Comparison of ENCODE assay signal across 16 cellular contexts in the genomic region with DNA sequence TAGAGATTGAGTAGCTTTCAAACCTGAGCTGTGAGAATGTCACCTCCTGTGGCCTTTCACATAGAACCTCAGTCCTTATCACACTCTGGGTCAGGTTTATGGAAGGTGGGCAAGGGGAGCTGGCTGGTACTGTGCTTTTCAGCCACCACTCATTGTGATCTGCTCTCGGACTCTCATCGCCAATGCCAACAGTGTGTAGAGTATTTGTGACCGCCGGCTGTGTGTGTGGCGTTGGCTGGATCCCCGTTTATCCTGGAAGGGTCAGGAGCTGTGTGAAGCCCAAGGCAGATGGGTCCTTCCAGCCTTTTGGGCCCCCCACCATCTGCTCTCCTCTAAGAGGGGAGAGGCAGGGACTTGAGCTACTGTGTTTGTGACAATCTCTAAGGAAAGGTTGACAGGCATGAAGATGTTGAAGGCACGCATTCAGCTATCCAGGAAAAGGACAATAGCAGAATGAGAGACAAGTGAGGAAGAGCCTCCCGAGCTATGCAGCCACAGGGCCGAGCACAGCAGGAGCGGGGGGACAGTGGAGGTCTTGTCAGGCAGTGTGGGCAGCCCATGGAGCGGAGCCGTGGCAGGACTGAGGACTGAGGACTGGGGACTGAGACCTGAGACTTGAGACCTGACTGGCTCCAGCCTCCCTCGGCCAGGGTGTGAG.
DNase-seq lines count a peak whose midpoint lies in the region; ATAC-seq and TF ChIP-seq lines count a peak whose summit lies in the region.
"Had no signal": no experiment of that assay in that cellular context is flagged by ENCODE, and none has a peak within 500 bp of the region (broad histone marks: within the 10 kb centered on the region; RNA-seq: fewer than 3 reads in every experiment).

No MANE protein-coding gene starts in this region.

- intact Hi-C loops in upper lobe of right lung (cut with DNase I): no loop called here

- peak overlapping the region; percentile 19 for H3K27ac Mint-ChIP-seq in activated CD4-positive, alpha-beta T cell treated with anti-CD3 and anti-CD28 coated beads, Interleukin-2, amount 10 ng/mL, durations not matched to agents 7 days and 5 days
- H3K27ac Mint-ChIP-seq in brain (peak overlapping the region in 4 of 5 experiments; percentile 46 to 94 (median 70)), nephron progenitor cell (peak overlapping the region; percentile 50)
- H3K27ac Mint-ChIP-seq: CD4-positive, alpha-beta T cell had no signal

- no peaks in the 10 kb centered on the region for H3K9me3 Mint-ChIP-seq in activated CD4-positive, alpha-beta T cell treated with anti-CD3 and anti-CD28 coated beads, Interleukin-2, amount 10 ng/mL, durations not matched to agents 7 days and 5 days
- no peaks in the 10 kb centered on the region for H3K9me3 Mint-ChIP-seq in brain
- H3K9me3 Mint-ChIP-seq in nephron progenitor cell: no peaks in the 10 kb centered on the region

- H3K36me3 Mint-ChIP-seq in activated CD4-positive, alpha-beta T cell treated with anti-CD3 and anti-CD28 coated beads, Interleukin-2, amount 10 ng/mL, durations not matched to agents 7 days and 5 days (ENCODE audit: low read depth): no peaks in the 10 kb centered on the region
- H3K36me3 Mint-ChIP-seq in brain (no peaks in the 10 kb centered on the region), nephron progenitor cell (ENCODE audit: low read depth) (no peaks in the 10 kb centered on the region)

- H3K4me1 ChIP-seq in upper lobe of right lung: no peaks in the 10 kb centered on the region
- H3K4me1 ChIP-seq: BE2C had no signal

- H3K4me1 Mint-ChIP-seq in activated CD4-positive, alpha-beta T cell treated with anti-CD3 and anti-CD28 coated beads, Interleukin-2, amount 10 ng/mL, durations not matched to agents 7 days and 5 days: no peaks in the 10 kb centered on the region
- H3K4me1 Mint-ChIP-seq in brain: peaks cover 23% of the 10 kb centered on the region
- peaks cover 5% of the 10 kb centered on the region for H3K4me1 Mint-ChIP-seq in nephron progenitor cell

- H3K36me3 ChIP-seq in upper lobe of right lung: no peaks in the 10 kb centered on the region
- H3K36me3 ChIP-seq: BE2C had no signal

- H3K4me3 ChIP-seq in upper lobe of right lung: no peak overlapping the region

- no peak overlapping the region for H3K27ac ChIP-seq in upper lobe of right lung
- H3K27ac ChIP-seq: 22Rv1 had no signal

- H3K27me3 Mint-ChIP-seq in activated CD4-positive, alpha-beta T cell treated with anti-CD3 and anti-CD28 coated beads, Interleukin-2, amount 10 ng/mL, durations not matched to agents 7 days and 5 days: no peaks in the 10 kb centered on the region
- H3K27me3 Mint-ChIP-seq in brain (peaks cover 6% of the 10 kb centered on the region), nephron progenitor cell (ENCODE audit: low read depth, poor library complexity) (peaks cover 4% of the 10 kb centered on the region)
- H3K27me3 Mint-ChIP-seq: CD4-positive, alpha-beta T cell had no signal

- DNase-seq in activated CD4-positive, alpha-beta T cell treated with anti-CD3 and anti-CD28 coated beads, Interleukin-2, amount 10 ng/mL, durations not matched to agents 7 days and 5 days: no peak
- DNase-seq in activated CD4-positive, alpha-beta T cell treated with anti-CD3 and anti-CD28 coated beads for 4 hours: no peak
- DNase-seq in nephron progenitor cell (no peak), upper lobe of right lung (no peak), DMS 273 (lab: John Stamatoyannopoulos, UW; ENCODE audit: unreplicated experiment) (no peak), NCI-H1694 (lab: John Stamatoyannopoulos, UW) (no peak)
- DNase-seq: BE2C; CD4-positive, alpha-beta T cell; HCEC 1CT; NCI-H1105; NCI-H187; NCI-H345; PC-3 had no signal

- no peak overlapping the region for H3K4me3 Mint-ChIP-seq in activated CD4-positive, alpha-beta T cell treated with anti-CD3 and anti-CD28 coated beads, Interleukin-2, amount 10 ng/mL, durations not matched to agents 7 days and 5 days
- H3K4me3 Mint-ChIP-seq in brain: peak overlapping the region in 1 of 5 experiments; percentile 34
- H3K4me3 Mint-ChIP-seq in nephron progenitor cell: no peak overlapping the region
- H3K4me3 Mint-ChIP-seq: CD4-positive, alpha-beta T cell had no signal

- TF ChIP-seq CTCF in brain (conservative IDR thresholded peaks at IDR 0.05) (no peak), nephron progenitor cell (IDR thresholded peaks at IDR 0.05) (no peak), upper lobe of right lung (IDR thresholded peaks at IDR 0.05) (no peak)

- CTCF ChIA-PET in activated CD4-positive, alpha-beta T cell treated with anti-CD3 and anti-CD28 coated beads, Interleukin-2, amount 10 ng/mL, durations not matched to agents 7 days and 5 days (lab: Charles Lee): no interaction called here

- H3K9me3 ChIP-seq in upper lobe of right lung: no peaks in the 10 kb centered on the region
- H3K9me3 ChIP-seq: BE2C had no signal

- POLR2A ChIA-PET in activated CD4-positive, alpha-beta T cell treated with anti-CD3 and anti-CD28 coated beads, Interleukin-2, amount 10 ng/mL, durations not matched to agents 7 days and 5 days (lab: Charles Lee): no interaction called here

- peak; percentile 37 for ATAC-seq in upper lobe of right lung
- ATAC-seq in GM18873 (IDR thresholded peaks at IDR 0.05; ENCODE audit: low FRiP score, unreplicated experiment): no peak
- ATAC-seq: PC-3 had no signal

- no peaks in the 10 kb centered on the region for H3K27me3 ChIP-seq in upper lobe of right lung
- H3K27me3 ChIP-seq: BE2C had no signal

Comparison
In these comparisons a context has a peak if more than half of its experiments do, and no peak if none do; other contexts are left out.
1. H3K27ac Mint-ChIP-seq: peak in every context shown above with its lines; median percentile 70 in brain; 50 in nephron progenitor cell; 19 in activated CD4-positive, alpha-beta T cell treated with anti-CD3 and anti-CD28 coated beads, Interleukin-2, amount 10 ng/mL, durations not matched to agents 7 days and 5 days.